ENCODE assay signal across 36 cellular contexts in genomic region chr7:17507717-17508116, GRCh38.
"Had no signal": no experiment of that assay in that cellular context is flagged by ENCODE, and none has a peak within 500 bp of the region (broad histone marks: within the 10 kb centered on the region; RNA-seq: fewer than 3 reads in every experiment).

No MANE protein-coding gene starts in this region.

- H3K27ac ChIP-seq: ascending aorta, cardiac muscle cell, Peyer's patch, SJSA1, VCaP had no signal

- H3K36me3 Mint-ChIP-seq: activated CD8-positive, alpha-beta memory T cell treated with anti-CD3 and anti-CD28 coated beads, Interleukin-2, amount 10 ng/mL, durations not matched to agents 7 days and 5 days; activated naive CD4-positive, alpha-beta T cell treated with anti-CD3 and anti-CD28 coated beads, Interleukin-2, amount 50 U/mL, for 24 hours had no signal

- ATAC-seq: activated CD8-positive, alpha-beta memory T cell treated with anti-CD3 and anti-CD28 coated beads, Interleukin-2, amount 10 ng/mL, durations not matched to agents 7 days and 5 days; activated T-helper 17 cell treated with anti-CD3 and anti-CD28 coated beads, Interleukin-2, amount 50 U/mL, for 72 hours; PC-3 had no signal

- H3K27ac Mint-ChIP-seq: activated CD4-positive, alpha-beta memory T cell treated with anti-CD3 and anti-CD28 coated beads, Interleukin-2, amount 10 ng/mL, durations not matched to agents 7 days and 5 days; activated CD8-positive, alpha-beta memory T cell treated with anti-CD3 and anti-CD28 coated beads, Interleukin-2, amount 10 ng/mL, durations not matched to agents 7 days and 5 days; activated naive CD4-positive, alpha-beta T cell treated with anti-CD3 and anti-CD28 coated beads, Interleukin-2, amount 50 U/mL, for 24 hours; activated naive CD8-positive, alpha-beta T cell treated with anti-CD3 and anti-CD28 coated beads, Interleukin-2, amount 10 ng/mL, durations not matched to agents 7 days and 5 days; activated T-helper 17 cell treated with anti-CD3 and anti-CD28 coated beads, Interleukin-2, amount 50 U/mL, for 72 hours had no signal

- H3K27me3 Mint-ChIP-seq: activated CD4-positive, alpha-beta memory T cell treated with anti-CD3 and anti-CD28 coated beads, Interleukin-2, amount 10 ng/mL, durations not matched to agents 7 days and 5 days; activated CD8-positive, alpha-beta memory T cell treated with anti-CD3 and anti-CD28 coated beads, Interleukin-2, amount 10 ng/mL, durations not matched to agents 7 days and 5 days; activated naive CD4-positive, alpha-beta T cell treated with anti-CD3 and anti-CD28 coated beads, Interleukin-2, amount 50 U/mL, for 24 hours; activated T-helper 17 cell treated with anti-CD3 and anti-CD28 coated beads, Interleukin-2, amount 50 U/mL, for 72 hours; central memory CD8-positive, alpha-beta T cell had no signal

- H3K9ac ChIP-seq: SK-N-SH had no signal

- H3K4me1 ChIP-seq: ascending aorta, Peyer's patch, SJSA1 had no signal

- H3K4me3 ChIP-seq: ascending aorta, cardiac muscle cell, Peyer's patch, SJSA1 had no signal

- H3K4me1 Mint-ChIP-seq: activated CD4-positive, alpha-beta memory T cell treated with anti-CD3 and anti-CD28 coated beads, Interleukin-2, amount 10 ng/mL, durations not matched to agents 7 days and 5 days; activated CD8-positive, alpha-beta memory T cell treated with anti-CD3 and anti-CD28 coated beads, Interleukin-2, amount 10 ng/mL, durations not matched to agents 7 days and 5 days; activated naive CD4-positive, alpha-beta T cell treated with anti-CD3 and anti-CD28 coated beads, Interleukin-2, amount 50 U/mL, for 24 hours; activated T-helper 17 cell treated with anti-CD3 and anti-CD28 coated beads, Interleukin-2, amount 50 U/mL, for 72 hours; central memory CD8-positive, alpha-beta T cell had no signal

- H3K4me3 Mint-ChIP-seq: activated CD4-positive, alpha-beta memory T cell treated with anti-CD3 and anti-CD28 coated beads, Interleukin-2, amount 10 ng/mL, durations not matched to agents 7 days and 5 days; activated CD8-positive, alpha-beta memory T cell treated with anti-CD3 and anti-CD28 coated beads, Interleukin-2, amount 10 ng/mL, durations not matched to agents 7 days and 5 days; activated naive CD4-positive, alpha-beta T cell treated with anti-CD3 and anti-CD28 coated beads, Interleukin-2, amount 50 U/mL, for 24 hours; activated naive CD8-positive, alpha-beta T cell treated with anti-CD3 and anti-CD28 coated beads, Interleukin-2, amount 10 ng/mL, durations not matched to agents 7 days and 5 days; activated T-helper 17 cell treated with anti-CD3 and anti-CD28 coated beads, Interleukin-2, amount 50 U/mL, for 72 hours; central memory CD8-positive, alpha-beta T cell had no signal

- DNase-seq: activated CD4-positive, alpha-beta memory T cell treated with anti-CD3 and anti-CD28 coated beads, Interleukin-2, amount 10 ng/mL, durations not matched to agents 7 days and 5 days; activated CD4-positive, alpha-beta T cell treated with anti-CD3 and anti-CD28 coated beads for 1 hour; activated CD4-positive, alpha-beta T cell treated with anti-CD3 and anti-CD28 coated beads for 48 hours; activated CD4-positive, CD25-positive, alpha-beta regulatory T cell; activated CD8-positive, alpha-beta memory T cell treated with anti-CD3 and anti-CD28 coated beads for 24 hours; activated CD8-positive, alpha-beta memory T cell treated with anti-CD3 and anti-CD28 coated beads, Interleukin-2, amount 10 ng/mL, durations not matched to agents 7 days and 5 days; activated CD8-positive, alpha-beta memory T cell treated with anti-CD3 and anti-CD28 coated beads, Interleukin-2, amount 50 U/mL, for 48 hours; activated effector memory CD4-positive, alpha-beta T cell treated with anti-CD3 and anti-CD28 coated beads, Interleukin-2, amount 50 U/mL, for 16 hours; activated naive CD4-positive, alpha-beta T cell treated with Interleukin-2 at 50 U/mL for 16 hours; activated naive CD8-positive, alpha-beta T cell treated with anti-CD3 and anti-CD28 coated beads, Interleukin-2, amount 10 ng/mL, durations not matched to agents 7 days and 5 days; activated T-cell treated with anti-CD3 and anti-CD28 coated beads, Interleukin-2, amount 50 U/mL, for 48 hours; amygdala; NCI-H1105; NCI-H1417 treated with DMSO at 0.1 percent for 48 hours; NCI-H187 treated with DMSO at 0.1 percent for 48 hours; NCI-H2081 treated with DMSO at 0.1 percent for 48 hours; NCI-H226; NCI-H446 treated with DMSO at 0.1 percent for 48 hours; NCI-H524; NK-92 treated with Interleukin-12 subunit alpha and Interleukin-12 subunit beta, amount 100 ng/mL, for 24 hours; PC-3; Peyer's patch; RPMI8226; SHP77 treated with DMSO at 0.1 percent for 48 hours; SK-N-SH; SW 1271; T-helper 1 cell; T-helper 2 cell; T-helper 9 cell had no signal

- H3K9me3 Mint-ChIP-seq: activated CD4-positive, alpha-beta memory T cell treated with anti-CD3 and anti-CD28 coated beads, Interleukin-2, amount 10 ng/mL, durations not matched to agents 7 days and 5 days; activated naive CD4-positive, alpha-beta T cell treated with anti-CD3 and anti-CD28 coated beads, Interleukin-2, amount 50 U/mL, for 24 hours; activated T-helper 17 cell treated with anti-CD3 and anti-CD28 coated beads, Interleukin-2, amount 50 U/mL, for 72 hours; central memory CD8-positive, alpha-beta T cell had no signal

- H3K4me2 ChIP-seq: SK-N-SH had no signal

- H3K36me3 ChIP-seq: ascending aorta, cardiac muscle cell, Peyer's patch, SJSA1 had no signal

- H3K27me3 ChIP-seq: ascending aorta, cardiac muscle cell, Peyer's patch, SJSA1 had no signal

- H3K9me3 ChIP-seq: ascending aorta, Peyer's patch, SJSA1, SK-N-SH had no signal
